ENCODE assay signal across 12 cellular contexts in the genomic region with DNA sequence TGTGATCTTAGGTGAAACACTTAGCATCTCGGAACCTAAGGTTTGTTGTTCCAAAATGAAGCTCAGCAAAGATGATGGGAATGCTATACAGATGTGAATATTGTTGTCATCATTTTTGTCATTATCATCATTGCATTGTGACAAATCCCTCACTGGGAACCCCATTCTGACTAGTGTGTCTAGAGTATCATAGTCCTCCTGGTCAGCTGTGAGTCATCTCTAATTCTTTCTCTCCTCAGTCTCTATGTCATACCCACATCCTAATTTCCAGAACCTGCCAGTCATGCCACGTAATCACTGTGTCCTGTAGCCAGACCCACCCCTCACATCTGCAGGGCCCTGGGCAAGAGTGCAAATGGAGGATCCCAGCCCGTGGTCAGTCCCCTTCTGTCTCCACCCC.
"Had no signal": no experiment of that assay in that cellular context is flagged by ENCODE, and none has a peak within 500 bp of the region (broad histone marks: within the 10 kb centered on the region; RNA-seq: fewer than 3 reads in every experiment).

No MANE protein-coding gene starts in this region.

- H3K27ac Mint-ChIP-seq: activated naive CD4-positive, alpha-beta T cell treated with anti-CD3 and anti-CD28 coated beads, Interleukin-2, amount 50 U/mL, for 24 hours; immature natural killer cell; natural killer cell had no signal

- H3K27ac ChIP-seq: right atrium auricular region, thyroid gland, vagina had no signal

- H3K4me1 ChIP-seq: right atrium auricular region, thyroid gland, vagina had no signal

- H3K9me3 Mint-ChIP-seq: activated naive CD4-positive, alpha-beta T cell treated with anti-CD3 and anti-CD28 coated beads, Interleukin-2, amount 50 U/mL, for 24 hours; natural killer cell had no signal

- H3K36me3 Mint-ChIP-seq: activated naive CD4-positive, alpha-beta T cell treated with anti-CD3 and anti-CD28 coated beads, Interleukin-2, amount 50 U/mL, for 24 hours; immature natural killer cell; natural killer cell had no signal

- H3K27me3 ChIP-seq: right atrium auricular region, thyroid gland, vagina had no signal

- H3K9me3 ChIP-seq: right atrium auricular region, thyroid gland, vagina had no signal

- H3K4me3 Mint-ChIP-seq: activated naive CD4-positive, alpha-beta T cell treated with anti-CD3 and anti-CD28 coated beads, Interleukin-2, amount 50 U/mL, for 24 hours; immature natural killer cell; natural killer cell had no signal

- H3K36me3 ChIP-seq: right atrium auricular region, thyroid gland, vagina had no signal

- ATAC-seq: left colon, natural killer cell had no signal

- H3K4me3 ChIP-seq: right atrium auricular region, thyroid gland, vagina had no signal

- DNase-seq: activated CD4-positive, alpha-beta T cell treated with anti-CD3 and anti-CD28 coated beads, Interleukin-2, amount 50 U/mL, for 1 hour; amniotic stem cell; dermis blood vessel endothelial cell; immature natural killer cell; left colon; natural killer cell; nucleus accumbens; small intestine; thyroid gland had no signal

- H3K4me1 Mint-ChIP-seq: activated naive CD4-positive, alpha-beta T cell treated with anti-CD3 and anti-CD28 coated beads, Interleukin-2, amount 50 U/mL, for 24 hours; immature natural killer cell; natural killer cell had no signal

- FAIRE-seq: small intestine had no signal
